Comparison of ENCODE assay signal across 32 cellular contexts in the genomic region with DNA sequence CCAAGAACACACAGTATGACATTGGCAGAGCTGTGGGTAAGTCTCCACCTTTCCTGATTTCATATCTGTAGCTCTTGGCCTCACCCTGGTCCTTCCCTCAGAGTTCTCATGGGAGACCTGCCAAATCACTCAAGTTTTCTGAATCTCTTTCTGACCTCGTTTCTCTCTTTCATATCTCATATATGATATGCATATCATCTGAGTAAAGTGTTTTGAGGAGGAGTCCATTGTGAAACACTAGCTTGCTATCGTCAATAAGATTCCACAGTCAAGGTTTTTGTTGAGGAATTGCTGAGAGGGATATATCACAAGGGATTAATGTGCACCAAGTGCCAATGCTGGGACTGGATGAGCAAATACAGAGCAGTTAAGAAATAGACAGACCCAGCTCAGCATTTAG.
"Had no signal": no experiment of that assay in that cellular context is flagged by ENCODE, and none has a peak within 500 bp of the region (broad histone marks: within the 10 kb centered on the region; RNA-seq: fewer than 3 reads in every experiment).

No MANE protein-coding gene starts in this region.

- H3K36me3 ChIP-seq: adrenal gland, ascending aorta, cardiac muscle cell had no signal

- H3K27me3 ChIP-seq: adrenal gland, ascending aorta, cardiac muscle cell had no signal

- H3K27ac ChIP-seq: adrenal gland, ascending aorta, cardiac muscle cell, VCaP had no signal

- DNase-seq: activated B cell treated with CpG ODN at 0.5 μM for 24 hours; activated CD4-positive, alpha-beta memory T cell treated with anti-CD3 and anti-CD28 coated beads for 36 hours; activated CD4-positive, alpha-beta T cell treated with anti-CD3 and anti-CD28 coated beads for 4 hours; activated CD4-positive, alpha-beta T cell treated with anti-CD3 and anti-CD28 coated beads, Interleukin-2, amount 10 ng/mL, durations not matched to agents 24 days and 14 days; activated CD4-positive, alpha-beta T cell treated with anti-CD3 and anti-CD28 coated beads, Interleukin-2, amount 50 U/mL, for 1 hour; activated CD4-positive, alpha-beta T cell treated with anti-CD3 and anti-CD28 coated beads, Interleukin-2, amount 50 U/mL, for 4 hours; activated CD4-positive, CD25-positive, alpha-beta regulatory T cell treated with anti-CD3 and anti-CD28 coated beads, Interleukin-2, amount 50 U/mL, for 72 hours; activated CD8-positive, alpha-beta memory T cell treated with anti-CD3 and anti-CD28 coated beads, Interleukin-2, amount 50 U/mL, for 4 hours; activated CD8-positive, alpha-beta T cell treated with anti-CD3 and anti-CD28 coated beads for 36 hours; activated effector memory CD4-positive, alpha-beta T cell treated with anti-CD3 and anti-CD28 coated beads, Interleukin-2, amount 50 U/mL, for 16 hours; activated gamma-delta T cell treated with Interleukin-2 at 50 U/mL for 16 hours; activated naive CD4-positive, alpha-beta T cell; activated naive CD4-positive, alpha-beta T cell treated with anti-CD3 and anti-CD28 coated beads for 36 hours; activated naive CD4-positive, alpha-beta T cell treated with anti-CD3 and anti-CD28 coated beads, Interleukin-2, amount 50 U/mL, for 16 hours; activated naive CD8-positive, alpha-beta T cell treated with anti-CD3 and anti-CD28 coated beads for 36 hours; activated T-cell treated with anti-CD3 and anti-CD28 coated beads for 4 hours; activated T-cell treated with anti-CD3 and anti-CD28 coated beads, Interleukin-2, amount 50 U/mL, for 1 hour; activated T-cell treated with anti-CD3 and anti-CD28 coated beads, Interleukin-2, amount 50 U/mL, for 4 hours; activated T-cell treated with anti-CD3 and anti-CD28 coated beads, Interleukin-2, amount 50 U/mL, for 72 hours; adrenal gland; amygdala; anterior cingulate cortex; caudate nucleus; cerebellar nuclear complex; T-helper 1 cell; T-helper 2 cell; T-helper 9 cell had no signal

- H3K4me1 ChIP-seq: adrenal gland, ascending aorta had no signal

- H3K4me3 ChIP-seq: adrenal gland, ascending aorta, cardiac muscle cell had no signal

- ATAC-seq: activated CD8-positive, alpha-beta T cell treated with anti-CD3 and anti-CD28 coated beads for 36 hours; activated naive CD4-positive, alpha-beta T cell treated with anti-CD3 and anti-CD28 coated beads, Interleukin-2, amount 50 U/mL, for 72 hours; activated T-cell treated with anti-CD3 and anti-CD28 coated beads, Interleukin-2, amount 50 U/mL, for 4 hours; activated T-cell treated with anti-CD3 and anti-CD28 coated beads, Interleukin-2, amount 50 U/mL, for 72 hours; activated T-helper 17 cell treated with anti-CD3 and anti-CD28 coated beads, Interleukin-2, amount 50 U/mL, for 72 hours had no signal

- H3K9me3 ChIP-seq: adrenal gland, ascending aorta had no signal
